In genomic region chr18:8750954-8751415, GRCh38 we compare ENCODE assay signal across 11 cellular contexts. TPM values are rescaled to one million over a fixed set of nuclear protein-coding genes. Genes with fewer than 3 reads are reported as not detected.
A peak's percentile ranks its signal among the peaks of the same experiment; 100 is the strongest.
DNase-seq lines count a peak whose midpoint lies in the region; ATAC-seq, FAIRE-seq and TF ChIP-seq lines count a peak whose summit lies in the region.
"Had no signal": no experiment of that assay in that cellular context is flagged by ENCODE, and none has a peak within 500 bp of the region (broad histone marks: within the 10 kb centered on the region; RNA-seq: fewer than 3 reads in every experiment).

No MANE protein-coding gene starts in this region.

- H3K23me2 ChIP-seq in H1 (ENCODE audit: low read depth, low read length), result 0 out of 2 replicates have a peak, but pooled peaks cover 2% of the 10 kb centered on the region

- peak overlapping the region; percentile 94 for H3K18ac ChIP-seq in IMR-90 (ENCODE audit: low read depth, low read length)
- H3K18ac ChIP-seq in H1 (ENCODE audit: extremely low read depth, low read length), result no peak overlapping the region

- H2BK20ac ChIP-seq in IMR-90 (ENCODE audit: low read depth, low read length) (peak overlapping the region; percentile 94), H1 (ENCODE audit: low read length) (no peak overlapping the region)

- peak overlapping the region; percentile 96 for H2BK120ac ChIP-seq in IMR-90 (ENCODE audit: low read depth, low read length)
- no peak overlapping the region for H2BK120ac ChIP-seq in H1 (replicated peaks; ENCODE audit: low read depth, low read length)

- dilution Hi-C loops in IMR-90 (cut with HindIII; ENCODE audit: low sequenced_read_pairs, unreplicated experiment), result no loop called here

- in situ Hi-C loops in IMR-90 (cut with MboI; ENCODE audit: low sequenced_read_pairs), result no loop called here

- H3K9me3 ChIP-seq in A549 (no peaks in the 10 kb centered on the region), IMR-90 (ENCODE audit: control insufficient read depth, insufficient read depth, low read length) (no peaks in the 10 kb centered on the region), H1 (ENCODE audit: insufficient read depth in 2 of 2, low read depth in 1 of 2, low read length in 1 of 2) (no peaks in the 10 kb centered on the region), mucosa of descending colon (no peaks in the 10 kb centered on the region)

- ATAC-seq in A549 (peak in 1 of 2 experiments; percentile 20; a peak in 2 of 6 replicates), IMR-90 (ENCODE audit: low read depth) (peak; percentile 53), mucosa of descending colon (peak; percentile 42), GM18502 (IDR thresholded peaks at IDR 0.05; ENCODE audit: poor library complexity, unreplicated experiment) (no peak)

- H3K9ac ChIP-seq in IMR-90 (ENCODE audit: low read depth, low read length) (peak overlapping the region; percentile 47), H1 (replicated peaks in 1 of 4; ENCODE audit: extremely low read depth in 1 of 4, low read depth in 3 of 4, low read length in 3 of 4) (no peak overlapping the region)

- H3K4me2 ChIP-seq in A549, result peak overlapping the region; percentile 38; the same call in 2 of the 3 replicates
- peak overlapping the region; percentile 70 for H3K4me2 ChIP-seq in IMR-90 (ENCODE audit: low read depth, low read length)
- H3K4me2 ChIP-seq in H1 (ENCODE audit: insufficient read depth in 1 of 2, low read depth in 2 of 2, low read length in 2 of 2), result no peak overlapping the region

- TF ChIP-seq POLR2A in A549 (IDR thresholded peaks at IDR 0.05; ENCODE audit: low read length) (no peak), IMR-90 (IDR thresholded peaks at IDR 0.05; ENCODE audit: low read depth, low read length) (no peak), H1 (IDR thresholded peaks at IDR 0.05; ENCODE audit: control extremely low read depth in 1 of 2, low read depth in 2 of 2, low read length in 2 of 2) (no peak)

- peak overlapping the region; percentile 93 for H3K14ac ChIP-seq in IMR-90 (replicated peaks; ENCODE audit: low read depth, low read length)
- H3K14ac ChIP-seq in H1 (ENCODE audit: insufficient read length), result no peak overlapping the region

- TF ChIP-seq RAD21 in A549 (conservative IDR thresholded peaks at IDR 0.05 in 1 of 2, IDR thresholded peaks at IDR 0.05 in 1 of 2) (no peak), IMR-90 (IDR thresholded peaks at IDR 0.05; ENCODE audit: low read length) (no peak), H1 (IDR thresholded peaks at IDR 0.05 in 1 of 2, conservative IDR thresholded peaks at IDR 0.05 in 1 of 2; ENCODE audit: low read depth in 2 of 2, low read length in 2 of 2) (no peak)

- no peak overlapping the region for H2BK12ac ChIP-seq in H1 (ENCODE audit: low read depth, low read length)

- POLR2A ChIA-PET in A549 (lab: Yijun Ruan, JAX) (no interaction called here), IMR-90 (lab: Charles Lee; ENCODE audit: unreplicated experiment) (no interaction called here), H1 (lab: Charles Lee; ENCODE audit: partially characterized antibody) (interaction anchor here (1.5 kb wide), 2 partner anchors 10 to 14 kb away, joined by 4 read pairs; no protein-coding TSS in a partner anchor)

- peak in 1 of 2 experiments; percentile 29 for DNase-seq in A549 (ENCODE audit: low read depth in 1 of 2, low spot score in 1 of 2)
- peak; percentile 96 for DNase-seq in IMR-90
- no peak for DNase-seq in H1 (ENCODE audit: low read depth in 1 of 2, low spot score in 2 of 2)
- DNase-seq in mucosa of descending colon, result no peak
- DNase-seq in iPS-NIHi11 (ENCODE audit: low spot score), result no peak
- DNase-seq in pons (ENCODE audit: low spot score), result no peak
- DNase-seq in central memory CD4-positive, alpha-beta T cell, result no peak
- DNase-seq: NCI-H82; stimulated activated CD4-positive, alpha-beta T cell treated with anti-CD3 and anti-CD28 coated beads, Interleukin-1b, Interleukin-23, amount 100 ng/mL, for 48 hours; T-helper 1 cell had no signal

- peak overlapping the region; percentile 50 for H2AK9ac ChIP-seq in IMR-90 (replicated peaks; ENCODE audit: low read depth, low read length, poor library complexity)

- TF ChIP-seq CTCF in A549 (IDR thresholded peaks at IDR 0.05) (no peak), IMR-90 (conservative IDR thresholded peaks at IDR 0.05; ENCODE audit: low read depth, low read length) (no peak), H1 (IDR thresholded peaks at IDR 0.05; ENCODE audit: control extremely low read depth in 1 of 3, insufficient read depth in 1 of 3, low read depth in 1 of 3, low read length in 3 of 3) (no peak), mucosa of descending colon (IDR thresholded peaks at IDR 0.05) (no peak)

- H3K4ac ChIP-seq in IMR-90 (ENCODE audit: low read depth, low read length) (peak overlapping the region; percentile 96), H1 (replicated peaks; ENCODE audit: insufficient read length, low read depth, low read length) (no peak overlapping the region)

- peaks cover 0 to 22% of the 10 kb centered on the region in 2 experiments; a peak in 2 of 4 replicates for H3K79me2 ChIP-seq in H1 (ENCODE audit: control insufficient read depth in 1 of 2, insufficient read depth in 2 of 2, low read length in 2 of 2)

- H3K4me3 ChIP-seq in A549 (no peak overlapping the region), IMR-90 (ENCODE audit: insufficient read depth, low read depth, low read length) (no peak overlapping the region; the same call in 1 of the 2 replicates), H1 (ENCODE audit: extremely low read depth in 1 of 4, insufficient read depth in 2 of 4, low read depth in 3 of 4, low read length in 4 of 4) (no peak overlapping the region), mucosa of descending colon (no peak overlapping the region)

- peaks cover 79% of the 10 kb centered on the region for H3K4me1 ChIP-seq in A549
- H3K4me1 ChIP-seq in IMR-90 (ENCODE audit: control insufficient read depth, insufficient read depth, low read length), result peaks cover 66% of the 10 kb centered on the region
- no peaks in the 10 kb centered on the region for H3K4me1 ChIP-seq in H1 (replicated peaks in 1 of 4; ENCODE audit: control insufficient read depth in 3 of 4, insufficient read depth in 4 of 4, low read length in 3 of 4)
- no peaks in the 10 kb centered on the region for H3K4me1 ChIP-seq in mucosa of descending colon (ENCODE audit: low read depth)

- TF ChIP-seq EP300 in A549 (IDR thresholded peaks at IDR 0.05) (no peak), H1 (IDR thresholded peaks at IDR 0.05; ENCODE audit: borderline replicate concordance in 1 of 2, low read depth in 2 of 2, low read length in 2 of 2) (no peak)

- peak overlapping the region; percentile 95 for H3K23ac ChIP-seq in IMR-90 (ENCODE audit: low read depth, low read length)
- H3K23ac ChIP-seq in H1 (ENCODE audit: insufficient read length), result no peak overlapping the region

- WGBS in A549 (ENCODE audit: missing lambda C conversion rate), result 72% methylated on average over 6 of the region's 8 CpGs
- WGBS in IMR-90 (ENCODE audit: extremely low coverage in 2 of 2, insufficient read length in 1 of 2), 2 experiments, result 0% methylated on average over 1 of the region's 8 CpGs; no CpG with 5 or more reads in 1 of the 2 experiments
- WGBS in H1 (ENCODE audit: extremely low coverage in 1 of 2, insufficient coverage in 1 of 2, insufficient read length in 1 of 2, insufficient replicate concordance in 2 of 2, low coverage in 1 of 2, low lambda C conversion rate in 2 of 2, missing lambda C conversion rate in 1 of 2), 2 experiments, result 91% methylated on average over 8 of the region's 8 CpGs; no CpG with 5 or more reads in 1 of the 2 experiments

- peaks cover 36% of the 10 kb centered on the region for H3K36me3 ChIP-seq in IMR-90 (ENCODE audit: control insufficient read depth, insufficient read depth, low read length)
- H3K36me3 ChIP-seq in H1 (ENCODE audit: control insufficient read depth in 2 of 4, insufficient read depth in 4 of 4, low read length in 3 of 4), result peaks cover 0 to 14% (median 5%) of the 10 kb centered on the region in 4 experiments; a peak in 4 of 8 replicates
- H3K36me3 ChIP-seq in mucosa of descending colon (ENCODE audit: low read depth), result no peaks in the 10 kb centered on the region

- H3K56ac ChIP-seq in IMR-90 (ENCODE audit: extremely low read depth, insufficient read depth, low read length) (peak overlapping the region; percentile 91), H1 (replicated peaks; ENCODE audit: insufficient read length, low read depth, low read length) (no peak overlapping the region)

- CTCF ChIA-PET in A549 (lab: Yijun Ruan, JAX), result interaction anchor here (1.6 kb wide), 1 partner anchor 10 kb away, joined by 7 read pairs; no protein-coding TSS in a partner anchor
- CTCF ChIA-PET in IMR-90 (lab: Yijun Ruan, JAX), result interaction anchor here (0.8 kb wide), 1 partner anchor 14 kb away, joined by 3 read pairs; no protein-coding TSS in a partner anchor
- CTCF ChIA-PET in H1 (lab: Charles Lee; ENCODE audit: partially characterized antibody), result interaction anchor here (1.0 kb wide), 1 partner anchor 44 kb away, joined by 3 read pairs; no protein-coding TSS in a partner anchor

- peak overlapping the region; percentile 90 for H2AK5ac ChIP-seq in IMR-90 (ENCODE audit: low read depth, low read length)
- no peak overlapping the region for H2AK5ac ChIP-seq in H1 (ENCODE audit: low read depth, low read length)

- peaks cover 54 to 85% of the 10 kb centered on the region in 2 experiments for H3K79me1 ChIP-seq in IMR-90 (ENCODE audit: low read depth in 1 of 2, low read length in 2 of 2)
- H3K79me1 ChIP-seq in H1 (ENCODE audit: low read depth, low read length), result peaks cover 6% of the 10 kb centered on the region; the same call in 1 of the 2 replicates

- H2BK5ac ChIP-seq in IMR-90 (ENCODE audit: low read depth, low read length, poor library complexity, severe bottlenecking) (peak overlapping the region; percentile 90), H1 (ENCODE audit: low read depth, low read length) (no peak overlapping the region)

- H2AFZ ChIP-seq in IMR-90 (replicated peaks; ENCODE audit: low read length, poor library complexity) (peak overlapping the region; percentile 53), H1 (ENCODE audit: low read length) (no peak overlapping the region)

- intact Hi-C loops in IMR-90 (cut with micrococcal nuclease), result no loop called here
- intact Hi-C loops in mucosa of descending colon (cut with DNase I, micrococcal nuclease), result no loop called here

- no TSS peak for BruUV-seq in IMR-90 (replicated peaks; lab: Mats Ljungman, UMichigan)

- peaks cover 43% of the 10 kb centered on the region for H3K9me1 ChIP-seq in IMR-90 (ENCODE audit: insufficient read depth, low read length)

- peak overlapping the region; percentile 54 to 84; a peak in 3 of 4 replicates for H4K8ac ChIP-seq in IMR-90 (ENCODE audit: low read depth in 2 of 2, low read length in 2 of 2)
- H4K8ac ChIP-seq in H1 (ENCODE audit: extremely low read depth, insufficient read depth, low read length), result peak overlapping the region; percentile 12; the same call in 1 of the 2 replicates

- FAIRE-seq in A549 (lab: Jason Lieb, UNC), result no peak
- FAIRE-seq in H1 (lab: Jason Lieb, UNC), result no peak

- H4K20me1 ChIP-seq in IMR-90 (ENCODE audit: insufficient read depth, low read length) (peaks cover 4% of the 10 kb centered on the region; the same call in 1 of the 2 replicates), H1 (replicated peaks in 1 of 2; ENCODE audit: control insufficient read depth in 1 of 2, insufficient read depth in 2 of 2, low read length in 2 of 2) (peaks cover 0 to 10% of the 10 kb centered on the region in 2 experiments)

- H4K91ac ChIP-seq in IMR-90 (ENCODE audit: insufficient read depth, low read depth, low read length) (peak overlapping the region; percentile 92), H1 (replicated peaks; ENCODE audit: insufficient read length, low read length) (no peak overlapping the region)

- H3K27me3 ChIP-seq in IMR-90 (ENCODE audit: control insufficient read depth, insufficient read depth, low read length) (no peaks in the 10 kb centered on the region), H1 (replicated peaks in 1 of 4; ENCODE audit: control insufficient read depth in 3 of 4, extremely low read depth in 1 of 4, insufficient read depth in 3 of 4, low read length in 3 of 4) (no peaks in the 10 kb centered on the region)

- H2BK15ac ChIP-seq in IMR-90 (ENCODE audit: low read depth, low read length) (peak overlapping the region; percentile 68; the same call in 2 of the 3 replicates), H1 (ENCODE audit: low read length) (no peak overlapping the region)

- H4K5ac ChIP-seq in IMR-90 (ENCODE audit: low read depth, low read length) (peak overlapping the region; percentile 96), H1 (ENCODE audit: insufficient read length, low read depth, low read length) (no peak overlapping the region)

- peak overlapping the region; percentile 49 to 84 for H3K27ac ChIP-seq in A549
- H3K27ac ChIP-seq in IMR-90 (ENCODE audit: insufficient read depth, low read length), result peak overlapping the region; percentile 90
- H3K27ac ChIP-seq in H1 (ENCODE audit: low read depth, low read length), result no peak overlapping the region

RNA-seq across cellular contexts. Expression of gene MTCL1, which starts 45.6 kb away (rescaled TPM):
- polyA plus RNA-seq in A549 (2011; rRNA removed) (43.6 and 44.4 TPM in 2 replicates), A549 (2017; fragmentation: RNase III; extraction: RNeasy Plus Mini Kit Qiagen cat#74134 plus additional on column Dnase treatment) (48.6 to 56.0 TPM (median 49.6 TPM) in 3 replicates), IMR-90 (2012; rRNA removed) (44.7 and 45.3 TPM in 2 replicates), H1 (2011; rRNA removed) (16.6 and 19.8 TPM in 2 replicates)
- polyA plus RNA-seq in A549 (2012; cell fraction: cytosol; rRNA removed), result 37.2 and 44.0 TPM in 2 replicates
- 153 and 157 TPM in 2 replicates for polyA plus RNA-seq in A549 (2012; cell fraction: nucleus; rRNA removed)
- polyA minus RNA-seq in A549 (2011; rRNA and poly(A)+ RNA removed), result 66.2 and 67.8 TPM in 2 replicates
- total RNA-seq in IMR-90 (2012; rRNA removed) (29.0 and 38.6 TPM in 2 replicates), mucosa of descending colon (100 to 1,000 TPM in 1 of 3 donors, 10 to 100 TPM in 1, 1 to 10 TPM in 1; 4.1 to 141 (median 15.4) TPM)
- 26.0 and 32.1 TPM in 2 replicates for polyA plus RNA-seq in IMR-90 (2012; cell fraction: cytosol; rRNA removed)
- 165 and 175 TPM in 2 replicates for polyA plus RNA-seq in IMR-90 (2012; cell fraction: nucleus; rRNA removed; ENCODE audit: low replicate concordance)
- total RNA-seq in H1 (2021; fragmentation: NEBNext Ultra II Directional; extraction: Animal tissue kit (Norgen Biotek cat#: 25700)), result 60.8 and 62.0 TPM in 2 replicates
- 18.3 TPM for polyA plus RNA-seq in H1 (2011; cell fraction: cytosol; rRNA removed)
- 55.0 TPM for polyA plus RNA-seq in H1 (2011; cell fraction: nucleus; rRNA removed)
- 28.3 to 36.5 TPM (median 32.7 TPM) in 4 replicates for polyA plus RNA-seq in H1 (2012, experiment 1 of 2)
- 8.4 TPM for polyA plus RNA-seq in H1 (2012, experiment 2 of 2)
- 18.5 TPM for polyA plus RNA-seq in H1 (2013, experiment 1 of 2)
- polyA plus RNA-seq in H1 (2013, experiment 2 of 2), result 19.1 TPM
- 31.5 and 34.8 TPM in 2 replicates for polyA minus RNA-seq in H1 (2011; rRNA and poly(A)+ RNA removed)
- polyA minus RNA-seq in H1 (2011; cell fraction: cytosol; rRNA and poly(A)+ RNA removed), result 29.1 TPM
- 75.2 TPM for polyA minus RNA-seq in H1 (2011; cell fraction: nucleus; rRNA and poly(A)+ RNA removed)

Comparison
In these comparisons a context has a peak if more than half of its experiments do, and no peak if none do; other contexts are left out.
1. H3K4me2 ChIP-seq: peak in A549 (single experiment) and IMR-90 (single experiment); none in H1 (0 of 2).
2. Of the 18 proteins assayed by ChIP-seq in both H1 and A549: peak only in H1: none; only in A549: MAFK and MAX; in both: none; in neither: 16.